In genomic region chr14:93160353-93160801, GRCh38 we compare ENCODE assay signal across 8 cellular contexts. TPM values are rescaled to one million over a fixed set of nuclear protein-coding genes. Genes with fewer than 3 reads are reported as not detected.
DNase-seq lines count a peak whose midpoint lies in the region; ATAC-seq, FAIRE-seq and TF ChIP-seq lines count a peak whose summit lies in the region.

No MANE protein-coding gene starts in this region.

- DNase-seq in DND-41: no peak
- DNase-seq in NCI-H524 (lab: John Stamatoyannopoulos, UW): peak; percentile 48 to 80
- no peak for DNase-seq in H1 (ENCODE audit: low read depth in 1 of 2, low spot score in 2 of 2)
- no peak for DNase-seq in stimulated activated CD8-positive, alpha-beta memory T cell treated with anti-CD3 and anti-CD28 coated beads, Interleukin-4, amount 100 ng/mL, for 48 hours
- DNase-seq in coronary artery (ENCODE audit: low spot score): no peak
- DNase-seq in vagina (ENCODE audit: extremely low spot score in 2 of 2): no peak
- no peak for DNase-seq in activated CD4-positive, alpha-beta T cell treated with anti-CD3 and anti-CD28 coated beads for 1 hour

- H3K27me3 ChIP-seq in DND-41 (ENCODE audit: insufficient read depth, low read length, poor library complexity): no peaks in the 10 kb centered on the region
- H3K27me3 ChIP-seq in H1 (replicated peaks in 1 of 4; ENCODE audit: control insufficient read depth in 3 of 4, extremely low read depth in 1 of 4, insufficient read depth in 3 of 4, low read length in 3 of 4): no peaks in the 10 kb centered on the region
- no peaks in the 10 kb centered on the region for H3K27me3 ChIP-seq in vagina

- no peak for TF ChIP-seq EP300 in H1 (IDR thresholded peaks at IDR 0.05; ENCODE audit: borderline replicate concordance in 1 of 2, low read depth in 2 of 2, low read length in 2 of 2)

- peak; percentile 64 to 75 for TF ChIP-seq RAD21 in H1 (IDR thresholded peaks at IDR 0.05 in 1 of 2, conservative IDR thresholded peaks at IDR 0.05 in 1 of 2; ENCODE audit: low read depth in 2 of 2, low read length in 2 of 2)

- TF ChIP-seq POLR2A in H1 (IDR thresholded peaks at IDR 0.05; ENCODE audit: control extremely low read depth in 1 of 2, low read depth in 2 of 2, low read length in 2 of 2) (no peak), vagina (IDR thresholded peaks at IDR 0.05) (no peak)

- no peak overlapping the region for H3K14ac ChIP-seq in H1 (ENCODE audit: insufficient read length)

- CTCF ChIA-PET in H1 (lab: Charles Lee; ENCODE audit: partially characterized antibody): interaction anchor here (0.6 to 3.3 kb wide), 23 partner anchors 14 to 381 kb away, joined by 3 to 48 read pairs (median 3); partner anchors contain the start of genes GON7 and UBR7

- H3K4me3 ChIP-seq in DND-41 (ENCODE audit: low read depth in 1 of 2, low read length in 2 of 2) (no peak overlapping the region), H1 (ENCODE audit: extremely low read depth in 1 of 4, insufficient read depth in 2 of 4, low read depth in 3 of 4, low read length in 4 of 4) (no peak overlapping the region), coronary artery (no peak overlapping the region), vagina (no peak overlapping the region)

- H3K9me3 ChIP-seq in DND-41 (ENCODE audit: insufficient read depth, low read length, severe bottlenecking): no peaks in the 10 kb centered on the region
- H3K9me3 ChIP-seq in H1 (ENCODE audit: insufficient read depth in 2 of 2, low read depth in 1 of 2, low read length in 1 of 2): no peaks in the 10 kb centered on the region
- no peaks in the 10 kb centered on the region for H3K9me3 ChIP-seq in vagina

- H3K23ac ChIP-seq in H1 (ENCODE audit: insufficient read length): no peak overlapping the region

- intact Hi-C loops in vagina (cut with DNase I): no loop called here

- H2BK120ac ChIP-seq in H1 (replicated peaks; ENCODE audit: low read depth, low read length): no peak overlapping the region

- H4K5ac ChIP-seq in H1 (ENCODE audit: insufficient read length, low read depth, low read length): no peak overlapping the region

- H3K56ac ChIP-seq in H1 (replicated peaks; ENCODE audit: insufficient read length, low read depth, low read length): no peak overlapping the region

- H2BK12ac ChIP-seq in H1 (ENCODE audit: low read depth, low read length): 0 out of 2 replicates have a peak overlapping the region, but pooled peaks have one; percentile 80

- H3K79me1 ChIP-seq in H1 (ENCODE audit: low read depth, low read length): no peaks in the 10 kb centered on the region

- H3K36me3 ChIP-seq in DND-41 (ENCODE audit: insufficient read depth, low read length): no peaks in the 10 kb centered on the region
- no peaks in the 10 kb centered on the region for H3K36me3 ChIP-seq in H1 (ENCODE audit: control insufficient read depth in 2 of 4, insufficient read depth in 4 of 4, low read length in 3 of 4)
- H3K36me3 ChIP-seq in vagina: no peaks in the 10 kb centered on the region

- H2AK5ac ChIP-seq in H1 (ENCODE audit: low read depth, low read length): peak overlapping the region; percentile 82; the same call in 1 of the 2 replicates

- H3K79me2 ChIP-seq in DND-41 (ENCODE audit: insufficient read depth, low read length): no peaks in the 10 kb centered on the region
- H3K79me2 ChIP-seq in H1 (ENCODE audit: control insufficient read depth in 1 of 2, insufficient read depth in 2 of 2, low read length in 2 of 2): no peaks in the 10 kb centered on the region

- no peak overlapping the region for H4K91ac ChIP-seq in H1 (replicated peaks; ENCODE audit: insufficient read length, low read length)

- H3K9ac ChIP-seq in DND-41 (ENCODE audit: low read depth, low read length) (no peak overlapping the region), H1 (replicated peaks in 1 of 4; ENCODE audit: extremely low read depth in 1 of 4, low read depth in 3 of 4, low read length in 3 of 4) (no peak overlapping the region; a peak in 1 of 7 replicates)

- H4K8ac ChIP-seq in H1 (ENCODE audit: extremely low read depth, insufficient read depth, low read length): no peak overlapping the region

- peak overlapping the region; percentile 86; the same call in 1 of the 2 replicates for H2BK20ac ChIP-seq in H1 (ENCODE audit: low read length)

- H3K4ac ChIP-seq in H1 (replicated peaks; ENCODE audit: insufficient read length, low read depth, low read length): no peak overlapping the region

- no peak overlapping the region for H3K18ac ChIP-seq in H1 (ENCODE audit: extremely low read depth, low read length)

- no peak overlapping the region; the same call in 1 of the 2 replicates for H2BK5ac ChIP-seq in H1 (ENCODE audit: low read depth, low read length)

- FAIRE-seq in H1 (lab: Jason Lieb, UNC): no peak

- TF ChIP-seq CTCF in 22Rv1 (IDR thresholded peaks at IDR 0.05): peak; percentile 54
- TF ChIP-seq CTCF in DND-41 (IDR thresholded peaks at IDR 0.05; ENCODE audit: borderline replicate concordance, extremely low read depth, low read length, poor library complexity, severe bottlenecking): peak; percentile 48
- peak; percentile 53 to 61 (median 58) for TF ChIP-seq CTCF in H1 (IDR thresholded peaks at IDR 0.05; ENCODE audit: control extremely low read depth in 1 of 3, insufficient read depth in 1 of 3, low read depth in 1 of 3, low read length in 3 of 3)
- no peak for TF ChIP-seq CTCF in coronary artery (IDR thresholded peaks at IDR 0.05)
- TF ChIP-seq CTCF in vagina (IDR thresholded peaks at IDR 0.05): no peak

- H3K27ac ChIP-seq in 22Rv1 (no peak overlapping the region), DND-41 (ENCODE audit: low read length) (no peak overlapping the region), H1 (ENCODE audit: low read depth, low read length) (no peak overlapping the region), coronary artery (no peak overlapping the region), vagina (no peak overlapping the region)

- POLR2A ChIA-PET in H1 (lab: Charles Lee; ENCODE audit: partially characterized antibody): interaction anchor here (0.8 kb wide), 1 partner anchor 33 kb away, joined by 3 read pairs; no protein-coding TSS in a partner anchor

- no peak overlapping the region for H2AFZ ChIP-seq in DND-41 (ENCODE audit: low read depth, low read length)
- H2AFZ ChIP-seq in H1 (ENCODE audit: low read length): peak overlapping the region; percentile 81; the same call in 1 of the 2 replicates

- H3K4me1 ChIP-seq in DND-41 (ENCODE audit: insufficient read depth, low read length): no peaks in the 10 kb centered on the region
- no peaks in the 10 kb centered on the region; a peak in 3 of 7 replicates for H3K4me1 ChIP-seq in H1 (replicated peaks in 1 of 4; ENCODE audit: control insufficient read depth in 3 of 4, insufficient read depth in 4 of 4, low read length in 3 of 4)
- no peaks in the 10 kb centered on the region for H3K4me1 ChIP-seq in vagina

- H2BK15ac ChIP-seq in H1 (ENCODE audit: low read length): no peak overlapping the region

- H3K23me2 ChIP-seq in H1 (ENCODE audit: low read depth, low read length): no peaks in the 10 kb centered on the region

- H3K4me2 ChIP-seq in DND-41 (ENCODE audit: insufficient read depth, low read length): no peak overlapping the region
- H3K4me2 ChIP-seq in H1 (ENCODE audit: insufficient read depth in 1 of 2, low read depth in 2 of 2, low read length in 2 of 2): no peak overlapping the region

- no peak for ATAC-seq in DND-41 (ENCODE audit: insufficient read depth, low read depth)

- H4K20me1 ChIP-seq in DND-41 (ENCODE audit: insufficient read depth, low read length) (no peaks in the 10 kb centered on the region), H1 (replicated peaks in 1 of 2; ENCODE audit: control insufficient read depth in 1 of 2, insufficient read depth in 2 of 2, low read length in 2 of 2) (no peaks in the 10 kb centered on the region)

- WGBS in H1 (ENCODE audit: extremely low coverage in 1 of 2, insufficient coverage in 1 of 2, insufficient read length in 1 of 2, insufficient replicate concordance in 2 of 2, low coverage in 1 of 2, low lambda C conversion rate in 2 of 2, missing lambda C conversion rate in 1 of 2), 2 experiments: 39% methylated on average over 4 of the region's 4 CpGs; no CpG with 5 or more reads in 1 of the 2 experiments

RNA-seq across cellular contexts. Expression of gene MOAP1, which starts 24.3 kb away (rescaled TPM):
- total RNA-seq in H1 (2021; fragmentation: NEBNext Ultra II Directional; extraction: Animal tissue kit (Norgen Biotek cat#: 25700)): 17.3 and 18.3 TPM in 2 replicates
- polyA plus RNA-seq in H1 (2011; rRNA removed): 15.8 and 20.1 TPM in 2 replicates
- polyA plus RNA-seq in H1 (2011; cell fraction: cytosol; rRNA removed): 21.4 TPM
- 7.4 TPM for polyA plus RNA-seq in H1 (2011; cell fraction: nucleus; rRNA removed)
- polyA plus RNA-seq in H1 (2012, experiment 1 of 2): 13.1 to 18.8 TPM (median 16.2 TPM) in 4 replicates
- polyA plus RNA-seq in H1 (2012, experiment 2 of 2): 6.2 TPM
- 10.6 TPM for polyA plus RNA-seq in H1 (2013, experiment 1 of 2)
- 11.0 TPM for polyA plus RNA-seq in H1 (2013, experiment 2 of 2)
- 8.5 and 8.7 TPM in 2 replicates for polyA minus RNA-seq in H1 (2011; rRNA and poly(A)+ RNA removed)
- 10.1 TPM for polyA minus RNA-seq in H1 (2011; cell fraction: cytosol; rRNA and poly(A)+ RNA removed)
- 9.3 TPM for polyA minus RNA-seq in H1 (2011; cell fraction: nucleus; rRNA and poly(A)+ RNA removed)
- 24.1 TPM for total RNA-seq in vagina

RNA-seq across cellular contexts. Expression of gene LYSET, which starts 24.7 kb away (rescaled TPM):
- total RNA-seq in H1 (2021; fragmentation: NEBNext Ultra II Directional; extraction: Animal tissue kit (Norgen Biotek cat#: 25700)): 26.9 and 27.5 TPM in 2 replicates
- 13.2 and 26.2 TPM in 2 replicates for polyA plus RNA-seq in H1 (2011; rRNA removed)
- 19.5 TPM for polyA plus RNA-seq in H1 (2011; cell fraction: cytosol; rRNA removed)
- 9.9 TPM for polyA plus RNA-seq in H1 (2011; cell fraction: nucleus; rRNA removed)
- 21.0 to 33.5 TPM (median 22.5 TPM) in 4 replicates for polyA plus RNA-seq in H1 (2012, experiment 1 of 2)
- polyA plus RNA-seq in H1 (2012, experiment 2 of 2): 11.7 TPM
- 23.3 TPM for polyA plus RNA-seq in H1 (2013, experiment 1 of 2)
- 25.3 TPM for polyA plus RNA-seq in H1 (2013, experiment 2 of 2)
- 12.1 and 20.6 TPM in 2 replicates for polyA minus RNA-seq in H1 (2011; rRNA and poly(A)+ RNA removed)
- polyA minus RNA-seq in H1 (2011; cell fraction: cytosol; rRNA and poly(A)+ RNA removed): 3.7 TPM
- polyA minus RNA-seq in H1 (2011; cell fraction: nucleus; rRNA and poly(A)+ RNA removed): 12.9 TPM
- total RNA-seq in vagina: 6.4 TPM

RNA-seq across cellular contexts. Expression of gene ITPK1, which starts 44.7 kb away (rescaled TPM):
- total RNA-seq in H1 (2021; fragmentation: NEBNext Ultra II Directional; extraction: Animal tissue kit (Norgen Biotek cat#: 25700)): 143 and 148 TPM in 2 replicates
- polyA plus RNA-seq in H1 (2011; rRNA removed): 108 and 114 TPM in 2 replicates
- 87.6 TPM for polyA plus RNA-seq in H1 (2011; cell fraction: cytosol; rRNA removed)
- 123 TPM for polyA plus RNA-seq in H1 (2011; cell fraction: nucleus; rRNA removed)
- 86.3 to 118 TPM (median 110 TPM) in 4 replicates for polyA plus RNA-seq in H1 (2012, experiment 1 of 2)
- polyA plus RNA-seq in H1 (2012, experiment 2 of 2): 103 TPM
- polyA plus RNA-seq in H1 (2013, experiment 1 of 2): 62.3 TPM
- 61.5 TPM for polyA plus RNA-seq in H1 (2013, experiment 2 of 2)
- 278 and 326 TPM in 2 replicates for polyA minus RNA-seq in H1 (2011; rRNA and poly(A)+ RNA removed)
- 85.3 TPM for polyA minus RNA-seq in H1 (2011; cell fraction: cytosol; rRNA and poly(A)+ RNA removed)
- polyA minus RNA-seq in H1 (2011; cell fraction: nucleus; rRNA and poly(A)+ RNA removed): 55.2 TPM
- total RNA-seq in vagina: 49.6 TPM

RNA-seq across cellular contexts. Expression of gene GON7, which starts 46.5 kb away (rescaled TPM):
- 8.8 and 9.9 TPM in 2 replicates for total RNA-seq in H1 (2021; fragmentation: NEBNext Ultra II Directional; extraction: Animal tissue kit (Norgen Biotek cat#: 25700))
- 2.9 and 3.8 TPM in 2 replicates for polyA plus RNA-seq in H1 (2011; rRNA removed)
- polyA plus RNA-seq in H1 (2011; cell fraction: cytosol; rRNA removed): 6.8 TPM
- 2.2 TPM for polyA plus RNA-seq in H1 (2011; cell fraction: nucleus; rRNA removed)
- 7.7 to 9.6 TPM (median 8.7 TPM) in 4 replicates for polyA plus RNA-seq in H1 (2012, experiment 1 of 2)
- 1.5 TPM for polyA plus RNA-seq in H1 (2012, experiment 2 of 2)
- 10.4 TPM for polyA plus RNA-seq in H1 (2013, experiment 1 of 2)
- 10.2 TPM for polyA plus RNA-seq in H1 (2013, experiment 2 of 2)
- polyA minus RNA-seq in H1 (2011; rRNA and poly(A)+ RNA removed): 1.6 and 1.7 TPM in 2 replicates
- polyA minus RNA-seq in H1 (2011; cell fraction: cytosol; rRNA and poly(A)+ RNA removed): 3.0 TPM
- 2.3 TPM for polyA minus RNA-seq in H1 (2011; cell fraction: nucleus; rRNA and poly(A)+ RNA removed)
- 7.4 TPM for total RNA-seq in vagina

RNA-seq across cellular contexts. Expression of gene UBR7, which starts 46.7 kb away (rescaled TPM):
- 28.4 and 29.4 TPM in 2 replicates for total RNA-seq in H1 (2021; fragmentation: NEBNext Ultra II Directional; extraction: Animal tissue kit (Norgen Biotek cat#: 25700))
- polyA plus RNA-seq in H1 (2011; rRNA removed): 16.4 and 20.1 TPM in 2 replicates
- polyA plus RNA-seq in H1 (2011; cell fraction: cytosol; rRNA removed): 25.2 TPM
- polyA plus RNA-seq in H1 (2011; cell fraction: nucleus; rRNA removed): 32.5 TPM
- 18.9 to 26.8 TPM (median 23.9 TPM) in 4 replicates for polyA plus RNA-seq in H1 (2012, experiment 1 of 2)
- polyA plus RNA-seq in H1 (2012, experiment 2 of 2): 4.7 TPM
- polyA plus RNA-seq in H1 (2013, experiment 1 of 2): 16.4 TPM
- polyA plus RNA-seq in H1 (2013, experiment 2 of 2): 16.8 TPM
- 18.8 and 22.1 TPM in 2 replicates for polyA minus RNA-seq in H1 (2011; rRNA and poly(A)+ RNA removed)
- 21.9 TPM for polyA minus RNA-seq in H1 (2011; cell fraction: cytosol; rRNA and poly(A)+ RNA removed)
- polyA minus RNA-seq in H1 (2011; cell fraction: nucleus; rRNA and poly(A)+ RNA removed): 13.2 TPM
- 34.4 TPM for total RNA-seq in vagina

Comparison
In these comparisons a context has a peak if more than half of its experiments do, and no peak if none do; other contexts are left out.
1. CTCF ChIP-seq: peak in 22Rv1 (single experiment), DND-41 (single experiment) and H1 (3 of 3); none in coronary artery (single experiment) and vagina (0 of 3).
2. DNase-seq: peak in NCI-H524 (2 of 2); none in DND-41 (single experiment), H1 (0 of 2), stimulated activated CD8-positive, alpha-beta memory T cell treated with anti-CD3 and anti-CD28 coated beads, Interleukin-4, amount 100 ng/mL, for 48 hours (single experiment), coronary artery (single experiment), vagina (0 of 2) and activated CD4-positive, alpha-beta T cell treated with anti-CD3 and anti-CD28 coated beads for 1 hour (single experiment).